In genomic region chr17:74349120-74349519, GRCh38 we compare ENCODE assay signal across 8 cellular contexts. TPM values are rescaled to one million over a fixed set of nuclear protein-coding genes. Genes with fewer than 3 reads are reported as not detected.
"Had no signal": no experiment of that assay in that cellular context is flagged by ENCODE, and none has a peak within 500 bp of the region (broad histone marks: within the 10 kb centered on the region; RNA-seq: fewer than 3 reads in every experiment).

No MANE protein-coding gene starts in this region.

- H3K9me3 Mint-ChIP-seq: IgD-negative memory B cell had no signal

- H3K27ac ChIP-seq: HL-60 had no signal

- H3K4me3 Mint-ChIP-seq: IgD-negative memory B cell had no signal

- DNase-seq: IMR-90, KBM-7, KG1 had no signal

- ATAC-seq: HepG2 had no signal

- FAIRE-seq: HepG2, HTR-8/SVneo had no signal

- H3K36me3 Mint-ChIP-seq: IgD-negative memory B cell had no signal

RNA-seq across cellular contexts. Expression of gene BTBD17, which starts 12.5 kb away (rescaled TPM):
- total RNA-seq: HepG2, HT1080, IMR-90 had no signal
- polyA plus RNA-seq: HepG2, IgD-negative memory B cell, IMR-90 had no signal

RNA-seq across cellular contexts. Expression of gene GPR142, which starts 18.2 kb away (rescaled TPM):
- total RNA-seq: HepG2, HT1080, IMR-90 had no signal
- polyA plus RNA-seq: HepG2, IgD-negative memory B cell, IMR-90 had no signal

RNA-seq across cellular contexts. Expression of gene KIF19, which starts 23.1 kb away (rescaled TPM):
- total RNA-seq: HepG2, HT1080, IMR-90 had no signal
- polyA plus RNA-seq: HepG2, IMR-90 had no signal
